ENCODE assay signal across 8 cellular contexts in the genomic region with DNA sequence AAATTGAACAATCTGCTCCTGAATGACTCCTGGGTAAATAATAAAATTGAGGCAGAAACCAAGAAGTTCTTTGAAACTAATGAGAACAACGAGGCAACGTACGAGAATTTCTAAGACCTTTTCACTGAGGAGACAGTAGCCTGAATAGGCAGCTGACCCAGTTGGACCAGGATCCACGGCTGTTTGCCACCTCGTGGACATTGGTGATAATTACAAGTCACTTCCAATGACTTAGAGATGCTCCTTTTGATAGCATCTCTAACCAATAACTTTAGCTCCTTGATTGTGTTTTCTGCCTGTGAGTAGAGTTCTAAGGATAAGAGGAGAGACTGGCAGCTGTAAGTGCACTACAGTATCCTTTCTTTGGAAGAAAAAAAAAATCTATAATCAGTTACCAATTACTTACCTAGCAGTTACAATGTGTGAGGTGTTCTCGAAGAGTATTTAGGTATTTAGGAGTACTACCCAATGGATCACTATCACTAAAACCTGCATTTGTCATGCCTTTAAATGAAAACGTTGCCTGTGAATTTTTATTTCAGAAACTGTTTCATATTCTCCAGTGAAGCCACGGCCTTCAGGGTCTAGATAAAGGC. TPM values are rescaled to one million over a fixed set of nuclear protein-coding genes. Genes with fewer than 3 reads are reported as not detected.
A peak's percentile ranks its signal among the peaks of the same experiment; 100 is the strongest.
DNase-seq lines count a peak whose midpoint lies in the region; ATAC-seq, FAIRE-seq and TF ChIP-seq lines count a peak whose summit lies in the region.

No MANE protein-coding gene starts in this region.

- H4K20me1 ChIP-seq in OCI-LY7 (ENCODE audit: insufficient read depth, low read length) (no peaks in the 10 kb centered on the region), endothelial cell of umbilical vein (replicated peaks; ENCODE audit: control insufficient read depth, extremely low read depth, insufficient read depth, low read length) (no peaks in the 10 kb centered on the region)

- no peaks in the 10 kb centered on the region for H3K27me3 Mint-ChIP-seq in neural crest cell (ENCODE audit: low read depth)

- H3K9me3 Mint-ChIP-seq in neural crest cell, result peaks cover 7% of the 10 kb centered on the region

- no peak overlapping the region for H3K27ac Mint-ChIP-seq in neural crest cell (ENCODE audit: unreplicated experiment)

- H3K36me3 ChIP-seq in OCI-LY7 (ENCODE audit: insufficient read depth, low read length) (no peaks in the 10 kb centered on the region), endothelial cell of umbilical vein (ENCODE audit: control insufficient read depth in 2 of 2, extremely low read depth in 1 of 2, insufficient read depth in 2 of 2, low read length in 2 of 2) (no peaks in the 10 kb centered on the region)

- dilution Hi-C loops in endothelial cell of umbilical vein (cut with MboI; ENCODE audit: extremely low pct_ligation_motif_present, low sequenced_read_pairs), result no loop called here

- no peak for FAIRE-seq in endothelial cell of umbilical vein (lab: Jason Lieb, UNC)

- no peak overlapping the region for H3K4me3 Mint-ChIP-seq in neural crest cell

- TF ChIP-seq CTCF in GM12864 (IDR thresholded peaks at IDR 0.05; ENCODE audit: low read depth, low read length, missing control alignments), result peak; percentile 41
- peak; percentile 70 for TF ChIP-seq CTCF in OCI-LY7 (conservative IDR thresholded peaks at IDR 0.05; ENCODE audit: low read length)
- peak in 1 of 2 donors; percentile 7 for TF ChIP-seq CTCF in endothelial cell of umbilical vein (IDR thresholded peaks at IDR 0.05; ENCODE audit: extremely low read depth in 1 of 2, insufficient read depth in 1 of 2, low read depth in 1 of 2, low read length in 2 of 2)
- TF ChIP-seq CTCF in neural crest cell (conservative IDR thresholded peaks at IDR 0.05), result peak; percentile 74

- H3K27ac ChIP-seq in OCI-LY7 (ENCODE audit: low read depth, low read length, poor library complexity, severe bottlenecking) (no peak overlapping the region), endothelial cell of umbilical vein (ENCODE audit: insufficient read depth, low read depth, low read length) (no peak overlapping the region)

- peaks cover 4% of the 10 kb centered on the region for H3K4me1 Mint-ChIP-seq in neural crest cell

- H3K4me1 ChIP-seq in OCI-LY7 (ENCODE audit: insufficient read depth, low read length, poor library complexity, severe bottlenecking) (no peaks in the 10 kb centered on the region), endothelial cell of umbilical vein (ENCODE audit: control insufficient read depth, extremely low read depth, insufficient read depth, low read length) (no peaks in the 10 kb centered on the region)

- BruUV-seq in OCI-LY7 (replicated peaks; lab: Mats Ljungman, UMichigan) (no TSS peak), endothelial cell of umbilical vein (replicated peaks; lab: Mats Ljungman, UMichigan) (no TSS peak)

- no peaks in the 10 kb centered on the region for H3K9me3 ChIP-seq in OCI-LY7 (ENCODE audit: low read length)
- H3K9me3 ChIP-seq in endothelial cell of umbilical vein (replicated peaks; ENCODE audit: control insufficient read depth, insufficient read depth, low read length), result peaks cover 2% of the 10 kb centered on the region

- POLR2A ChIA-PET in OCI-LY7 (lab: Charles Lee) (no interaction called here), endothelial cell of umbilical vein (lab: Charles Lee) (no interaction called here)

- intact Hi-C loops in OCI-LY7 (cut with micrococcal nuclease; ENCODE audit: unreplicated experiment), result no loop called here
- intact Hi-C loops in endothelial cell of umbilical vein (cut with micrococcal nuclease), result no loop called here

- no peaks in the 10 kb centered on the region for H3K27me3 ChIP-seq in endothelial cell of umbilical vein (ENCODE audit: control insufficient read depth in 2 of 2, insufficient read depth in 2 of 2, low read length in 2 of 2)

- peaks cover 2% of the 10 kb centered on the region for H3K36me3 Mint-ChIP-seq in neural crest cell (ENCODE audit: low read depth)

- H2AFZ ChIP-seq in OCI-LY7 (ENCODE audit: low read length) (no peak overlapping the region), endothelial cell of umbilical vein (ENCODE audit: low read depth, low read length) (no peak overlapping the region)

- peak; percentile 55 for DNase-seq in ACHN
- DNase-seq in GM12864 (ENCODE audit: low read depth), result no peak
- peak; percentile 29 for DNase-seq in OCI-LY7 (ENCODE audit: low spot score)
- peak; percentile 1 for DNase-seq in endothelial cell of umbilical vein (ENCODE audit: low read depth, low spot score)
- peak; percentile 48 for DNase-seq in neural crest cell (ENCODE audit: low read depth, low spot score)
- DNase-seq in HuH-7.5 (ENCODE audit: low spot score), result no peak
- DNase-seq in NCI-H226, result no peak

- H3K4me2 ChIP-seq in OCI-LY7 (ENCODE audit: low read length), result no peak overlapping the region
- no peak overlapping the region for H3K4me2 ChIP-seq in endothelial cell of umbilical vein (ENCODE audit: insufficient read depth, low read length)

- peak; percentile 81 for ATAC-seq in HG02852 (IDR thresholded peaks at IDR 0.05; ENCODE audit: unreplicated experiment)

- no peaks in the 10 kb centered on the region for H3K79me2 ChIP-seq in OCI-LY7 (ENCODE audit: insufficient read depth, low read depth, low read length)
- H3K79me2 ChIP-seq in endothelial cell of umbilical vein (ENCODE audit: control insufficient read depth, insufficient read depth, low read length), result no peaks in the 10 kb centered on the region

- no peaks in the 10 kb centered on the region for H3K9me2 ChIP-seq in OCI-LY7 (ENCODE audit: insufficient read depth, low read length)

- CTCF ChIA-PET in OCI-LY7 (lab: Charles Lee; ENCODE audit: unreplicated experiment), result no interaction called here
- CTCF ChIA-PET in endothelial cell of umbilical vein (lab: Charles Lee), result no interaction called here

- in situ Hi-C loops in ACHN (cut with HindIII; ENCODE audit: low pct_ligation_motif_present, low pct_unique_long_range_greater_than_20kb, low sequenced_read_pairs), result no loop called here

- no peak for TF ChIP-seq POLR2A in endothelial cell of umbilical vein (IDR thresholded peaks at IDR 0.05; ENCODE audit: low read depth, low read length)

- no peak overlapping the region for H3K9ac ChIP-seq in endothelial cell of umbilical vein (replicated peaks; ENCODE audit: extremely low read depth, insufficient read depth, low read length)

- H3K4me3 ChIP-seq in GM12864 (ENCODE audit: low read depth, low read length), result no peak overlapping the region
- no peak overlapping the region for H3K4me3 ChIP-seq in OCI-LY7 (ENCODE audit: low read depth, low read length, poor library complexity, severe bottlenecking)
- H3K4me3 ChIP-seq in endothelial cell of umbilical vein (replicated peaks in 1 of 3; ENCODE audit: insufficient read depth in 1 of 3, low read depth in 1 of 3, low read length in 3 of 3), result no peak overlapping the region

- H3K9me1 ChIP-seq in endothelial cell of umbilical vein (replicated peaks; ENCODE audit: control insufficient read depth, extremely low read depth, insufficient read depth, low read length), result no peaks in the 10 kb centered on the region

TF ChIP-seq in endothelial cell of umbilical vein, 7 proteins besides CTCF, POLR2A, EP300 and RAD21:
- peak; percentile 17 for TF ChIP-seq GATA2 (IDR thresholded peaks at IDR 0.05; ENCODE audit: insufficient read depth, insufficient read length, low read depth, low read length)
- no peak for TF ChIP-seq MAX (IDR thresholded peaks at IDR 0.05; ENCODE audit: insufficient read depth, insufficient read length)

RNA-seq across cellular contexts. Expression of gene CNTNAP5, which starts 31.3 kb away (rescaled TPM):
- 0.03 TPM in 1 of 2 replicates, not detected in the other for total RNA-seq in OCI-LY7 (2014; rRNA removed; shearing (Covaris generic))
- total RNA-seq in OCI-LY7 (2022) (not detected in 2 replicates), endothelial cell of umbilical vein (not detected in 2 replicates), neural crest cell (0.56 and 1.1 TPM in 2 replicates)
- polyA plus RNA-seq in endothelial cell of umbilical vein, result not detected in 2 replicates
- polyA plus RNA-seq in endothelial cell of umbilical vein (2011; cell fraction: cytosol; rRNA removed), result not detected in 2 replicates
- polyA plus RNA-seq in endothelial cell of umbilical vein (2011; cell fraction: nucleus; rRNA removed), result not detected in 2 replicates
- not detected in 2 replicates for polyA plus RNA-seq in endothelial cell of umbilical vein (2012)
- polyA minus RNA-seq in endothelial cell of umbilical vein, result not detected in 2 replicates
- not detected for polyA minus RNA-seq in endothelial cell of umbilical vein (2011; cell fraction: cytosol; rRNA and poly(A)+ RNA removed)
- not detected in 2 replicates for polyA minus RNA-seq in endothelial cell of umbilical vein (2011; cell fraction: nucleus; rRNA and poly(A)+ RNA removed)

Comparison
In these comparisons a context has a peak if more than half of its experiments do, and no peak if none do; other contexts are left out.
1. DNase-seq: peak in ACHN (single experiment), OCI-LY7 (single experiment), endothelial cell of umbilical vein (single experiment) and neural crest cell (single experiment); none in GM12864 (single experiment), HuH-7.5 (single experiment) and NCI-H226 (single experiment).